In genomic region chr16:22630242-22630641, GRCh38 we compare ENCODE assay signal across 2 cellular contexts.
A peak's percentile ranks its signal among the peaks of the same experiment; 100 is the strongest.
TF ChIP-seq lines count a peak whose summit lies in the region.

No MANE protein-coding gene starts in this region.

TF ChIP-seq in HepG2, 621 proteins besides CTCF, POLR2A, EP300 and RAD21:
- TF ChIP-seq MTA3 (CRISPR knock-in tag; IDR thresholded peaks at IDR 0.05) (no peak), ZNF234 (CRISPR knock-in tag; conservative IDR thresholded peaks at IDR 0.05) (0 out of 2 replicates have a peak, but pooled peaks have one; percentile 57), ONECUT2 (CRISPR knock-in tag; IDR thresholded peaks at IDR 0.05) (no peak), ZNF607 (CRISPR knock-in tag; IDR thresholded peaks at IDR 0.05; ENCODE audit: borderline replicate concordance) (0 out of 2 replicates have a peak, but pooled peaks have one; percentile 36), MXD4 (CRISPR knock-in tag; IDR thresholded peaks at IDR 0.05) (no peak), BORCS8-MEF2B (CRISPR knock-in tag; IDR thresholded peaks at IDR 0.05) (no peak), RBFOX2 (IDR thresholded peaks at IDR 0.05; ENCODE audit: low read depth, low read length) (no peak), ZNF546 (CRISPR knock-in tag; conservative IDR thresholded peaks at IDR 0.05) (no peak), RFX1 (IDR thresholded peaks at IDR 0.05) (no peak), TBP (CRISPR knock-in tag; IDR thresholded peaks at IDR 0.05) (no peak), ZNF33B (CRISPR knock-in tag; IDR thresholded peaks at IDR 0.05) (no peak), NFATC3 (CRISPR knock-in tag; IDR thresholded peaks at IDR 0.05) (no peak), RXRA (CRISPR knock-in tag; IDR thresholded peaks at IDR 0.05) (no peak), ZKSCAN8 (CRISPR knock-in tag; IDR thresholded peaks at IDR 0.05; ENCODE audit: borderline replicate concordance) (no peak), MTF2 (CRISPR knock-in tag; IDR thresholded peaks at IDR 0.05; ENCODE audit: borderline replicate concordance) (0 out of 2 replicates have a peak, but pooled peaks have one; percentile 52), FOXO4 (CRISPR knock-in tag; conservative IDR thresholded peaks at IDR 0.05) (0 out of 2 replicates have a peak, but pooled peaks have one; percentile 42)

TF ChIP-seq in H1, 55 proteins besides CTCF, POLR2A, EP300 and RAD21:
- no peak for TF ChIP-seq USF2 (IDR thresholded peaks at IDR 0.05; ENCODE audit: low read length)
- TF ChIP-seq CBX8 (IDR thresholded peaks at IDR 0.05; ENCODE audit: borderline replicate concordance, low read depth, low read length): no peak
- no peak for TF ChIP-seq KDM4A (IDR thresholded peaks at IDR 0.05; ENCODE audit: low read depth, low read length, severe bottlenecking)
- no peak for TF ChIP-seq KDM1A (IDR thresholded peaks at IDR 0.05; ENCODE audit: borderline replicate concordance, low read length)
- TF ChIP-seq JUND (IDR thresholded peaks at IDR 0.05; ENCODE audit: low read length): no peak
- TF ChIP-seq TAF1 (IDR thresholded peaks at IDR 0.05; ENCODE audit: low read depth, low read length): no peak
- no peak for TF ChIP-seq RFX5 (IDR thresholded peaks at IDR 0.05; ENCODE audit: borderline replicate concordance, low read depth, low read length)
- no peak for TF ChIP-seq BRCA1 (IDR thresholded peaks at IDR 0.05; ENCODE audit: low read depth, low read length)
- TF ChIP-seq PHF8 (conservative IDR thresholded peaks at IDR 0.05; ENCODE audit: low read depth, low read length): no peak
